Comparison of ENCODE assay signal across 19 cellular contexts in genomic region chr4:155241664-155242063, GRCh38. TPM values are rescaled to one million over a fixed set of nuclear protein-coding genes. Genes with fewer than 3 reads are reported as not detected.
DNase-seq lines count a peak whose midpoint lies in the region; TF ChIP-seq lines count a peak whose summit lies in the region.
"Had no signal": no experiment of that assay in that cellular context is flagged by ENCODE, and none has a peak within 500 bp of the region (broad histone marks: within the 10 kb centered on the region; RNA-seq: fewer than 3 reads in every experiment).

No MANE protein-coding gene starts in this region.

- TF ChIP-seq CTCF in fibroblast of mammary gland (conservative IDR thresholded peaks at IDR 0.05; ENCODE audit: control insufficient read depth, insufficient read depth, low read depth, low read length) (no peak), brain microvascular endothelial cell (IDR thresholded peaks at IDR 0.05; ENCODE audit: low read depth, low read length, missing control alignments) (no peak)

- no peak overlapping the region for H3K27ac ChIP-seq in brain microvascular endothelial cell
- H3K27ac ChIP-seq: GM23248 had no signal

- H3K4me3 ChIP-seq in fibroblast of mammary gland (ENCODE audit: control insufficient read depth, low read depth, low read length) = no peak overlapping the region
- no peak overlapping the region for H3K4me3 ChIP-seq in brain microvascular endothelial cell (ENCODE audit: low read depth, low read length)
- H3K4me3 ChIP-seq: GM23248 had no signal

- DNase-seq in ELR (ENCODE audit: low read depth) (peak; percentile 6), HT1080 (ENCODE audit: low read depth) (peak; percentile 56), fibroblast of mammary gland (ENCODE audit: low read depth) (peak; percentile 23), brain microvascular endothelial cell (no peak), KG1 (lab: John Stamatoyannopoulos, UW) (no peak)
- no peak for DNase-seq in NK-92 treated with Interleukin-12 subunit alpha and Interleukin-12 subunit beta, amount 100 ng/mL, for 24 hours (lab: John Stamatoyannopoulos, UW)
- DNase-seq: C1 segment of cervical spinal cord; Calu3; CD4-positive, alpha-beta memory T cell; COR-L47; DMS53; DMS79 treated with DMSO at 0.1 percent for 48 hours; GM23248; H7; HCEC 1CT had no signal

- in situ Hi-C loops in brain microvascular endothelial cell (cut with HindIII; ENCODE audit: low pct_ligation_motif_present, low sequenced_read_pairs) = no loop called here

- H3K27me3 ChIP-seq in brain microvascular endothelial cell (replicated peaks) = no peaks in the 10 kb centered on the region

- H3K36me3 ChIP-seq in brain microvascular endothelial cell (replicated peaks) = no peaks in the 10 kb centered on the region

RNA-seq across cellular contexts. Expression of gene NPY2R, which starts 33.2 kb away (rescaled TPM):
- total RNA-seq in HT1080 (2014; rRNA removed; shearing (Covaris generic)) = not detected in 2 replicates
- polyA plus RNA-seq in HT1080 (2015; cell fraction: cytosol; rRNA removed) = not detected in 2 replicates
- not detected in 2 replicates for polyA plus RNA-seq in HT1080 (2015; cell fraction: nucleus; rRNA removed)
- total RNA-seq: A172; A673; Calu3; CD4-positive, alpha-beta memory T cell; Daoy; GM23248; H7 had no signal
- polyA plus RNA-seq: BJ; CD4-positive, alpha-beta memory T cell; GM23248 had no signal

Comparison
In these comparisons a context has a peak if more than half of its experiments do, and no peak if none do; other contexts are left out.
1. DNase-seq: peak in ELR (single experiment), HT1080 (single experiment) and fibroblast of mammary gland (single experiment); none in NK-92 treated with Interleukin-12 subunit alpha and Interleukin-12 subunit beta, amount 100 ng/mL, for 24 hours (single experiment), brain microvascular endothelial cell (single experiment) and KG1 (single experiment).